Comparison of ENCODE assay signal across 23 cellular contexts in genomic region chr21:38848187-38848609, GRCh38. TPM values are rescaled to one million over a fixed set of nuclear protein-coding genes. Genes with fewer than 3 reads are reported as not detected.
A peak's percentile ranks its signal among the peaks of the same experiment; 100 is the strongest.
DNase-seq lines count a peak whose midpoint lies in the region; ATAC-seq and TF ChIP-seq lines count a peak whose summit lies in the region.
"Had no signal": no experiment of that assay in that cellular context is flagged by ENCODE, and none has a peak within 500 bp of the region (broad histone marks: within the 10 kb centered on the region; RNA-seq: fewer than 3 reads in every experiment).

No MANE protein-coding gene starts in this region.

- POLR2A ChIA-PET in activated CD8-positive, alpha-beta T cell treated with anti-CD3 and anti-CD28 coated beads, Interleukin-2, amount 10 ng/mL, durations not matched to agents 7 days and 5 days (lab: Charles Lee): no interaction called here

- H3K4me3 ChIP-seq in GM23248 (no peak overlapping the region), cardiac fibroblast (replicated peaks in 1 of 2; ENCODE audit: low read depth in 2 of 2, low read length in 2 of 2) (no peak overlapping the region), psoas muscle (no peak overlapping the region)
- H3K4me3 ChIP-seq: GM12878, skin epidermis had no signal

- no peaks in the 10 kb centered on the region for H3K36me3 ChIP-seq in GM23248 (ENCODE audit: low read depth)
- H3K36me3 ChIP-seq in psoas muscle (ENCODE audit: insufficient read depth in 1 of 2, low read depth in 1 of 2): no peaks in the 10 kb centered on the region

- WGBS in GM23248 (ENCODE audit: low coverage in 1 of 2, low lambda C conversion rate in 2 of 2, missing lambda C conversion rate in 2 of 2), 2 experiments: 47% methylated on average over 7 of the region's 7 CpGs
- 58 to 66% (median 59%) methylated on average over 7 of the region's 7 CpGs for WGBS in psoas muscle, 3 donors

- H3K27ac Mint-ChIP-seq in activated T-helper 17 cell treated with anti-CD3 and anti-CD28 coated beads, Interleukin-2, amount 50 U/mL, for 72 hours: no peak overlapping the region
- H3K27ac Mint-ChIP-seq in activated CD8-positive, alpha-beta T cell treated with anti-CD3 and anti-CD28 coated beads, Interleukin-2, amount 10 ng/mL, durations not matched to agents 7 days and 5 days: no peak overlapping the region
- H3K27ac Mint-ChIP-seq: activated B cell treated with CpG ODN at 0.5 μM for 24 hours; activated naive CD8-positive, alpha-beta T cell treated with anti-CD3 and anti-CD28 coated beads, Interleukin-2, amount 10 ng/mL, durations not matched to agents 7 days and 5 days; activated T-helper 1 cell treated with anti-CD3 and anti-CD28 coated beads, Interleukin-12 subunit alpha, Interleukin-12 subunit beta, Interleukin-2, Interleukin-4 antibody, amounts not matched to agents 30 ng/mL and 10 ng/mL and 1 ng/mL, durations not matched to agents 14 hours and 24 hours and 36 hours; T-helper 17 cell had no signal

- DNase-seq in GM23248 (peak; percentile 9), cardiac fibroblast (ENCODE audit: low read depth in 2 of 2) (peak; percentile 74 to 95), left cardiac atrium (peak; percentile 43), psoas muscle (no peak), KBM-7 (no peak), DMS114 treated with DMSO at 0.1 percent for 48 hours (lab: John Stamatoyannopoulos, UW; ENCODE audit: unreplicated experiment) (no peak)
- no peak for DNase-seq in activated CD8-positive, alpha-beta T cell treated with anti-CD3 and anti-CD28 coated beads, Interleukin-2, amount 10 ng/mL, durations not matched to agents 7 days and 5 days
- DNase-seq: activated B cell treated with CpG ODN at 0.5 μM for 24 hours; activated CD8-positive, alpha-beta memory T cell treated with anti-CD3 and anti-CD28 coated beads for 24 hours; activated naive CD8-positive, alpha-beta T cell treated with anti-CD3 and anti-CD28 coated beads, Interleukin-2, amount 10 ng/mL, durations not matched to agents 7 days and 5 days; Caco-2; GDM1; NCI-H1105; NCI-H524; occipital lobe; SHP77 treated with DMSO at 0.1 percent for 48 hours; stimulated activated CD4-positive, alpha-beta T cell treated with anti-CD3 and anti-CD28 coated beads, Interleukin-4, amount 100 ng/mL, for 24 hours; T-helper 17 cell had no signal

- no peak for TF ChIP-seq CTCF in cardiac fibroblast (IDR thresholded peaks at IDR 0.05; ENCODE audit: low read depth, low read length)
- no peak for TF ChIP-seq CTCF in psoas muscle (IDR thresholded peaks at IDR 0.05)

- H3K27me3 Mint-ChIP-seq in activated T-helper 17 cell treated with anti-CD3 and anti-CD28 coated beads, Interleukin-2, amount 50 U/mL, for 72 hours: peaks cover 11% of the 10 kb centered on the region
- H3K27me3 Mint-ChIP-seq in activated CD8-positive, alpha-beta T cell treated with anti-CD3 and anti-CD28 coated beads, Interleukin-2, amount 10 ng/mL, durations not matched to agents 7 days and 5 days (ENCODE audit: low read depth): no peaks in the 10 kb centered on the region

- no peak overlapping the region for H2AFZ ChIP-seq in GM23248

- H3K9ac ChIP-seq in GM23248: no peak overlapping the region

- no peak overlapping the region for H3K4me3 Mint-ChIP-seq in activated T-helper 17 cell treated with anti-CD3 and anti-CD28 coated beads, Interleukin-2, amount 50 U/mL, for 72 hours
- H3K4me3 Mint-ChIP-seq in activated CD8-positive, alpha-beta T cell treated with anti-CD3 and anti-CD28 coated beads, Interleukin-2, amount 10 ng/mL, durations not matched to agents 7 days and 5 days: no peak overlapping the region
- H3K4me3 Mint-ChIP-seq: activated B cell treated with CpG ODN at 0.5 μM for 24 hours; activated naive CD8-positive, alpha-beta T cell treated with anti-CD3 and anti-CD28 coated beads, Interleukin-2, amount 10 ng/mL, durations not matched to agents 7 days and 5 days; activated T-helper 1 cell treated with anti-CD3 and anti-CD28 coated beads, Interleukin-12 subunit alpha, Interleukin-12 subunit beta, Interleukin-2, Interleukin-4 antibody, amounts not matched to agents 30 ng/mL and 10 ng/mL and 1 ng/mL, durations not matched to agents 14 hours and 24 hours and 36 hours; T-helper 17 cell had no signal

- peak; percentile 61 to 84 for ATAC-seq in left cardiac atrium
- ATAC-seq in psoas muscle: peak in 1 of 4 donors; percentile 33
- no peak for ATAC-seq in activated T-helper 17 cell treated with anti-CD3 and anti-CD28 coated beads, Interleukin-2, amount 50 U/mL, for 72 hours (replicated peaks)
- no peak for ATAC-seq in activated CD8-positive, alpha-beta T cell treated with anti-CD3 and anti-CD28 coated beads, Interleukin-2, amount 10 ng/mL, durations not matched to agents 7 days and 5 days
- ATAC-seq: GM12878, HCT116, T-helper 17 cell had no signal

- in situ Hi-C loops in GM23248 (cut with MboI) (no loop called here), KBM-7 (cut with MboI; ENCODE audit: low pct_unique_long_range_greater_than_20kb, low sequenced_read_pairs) (no loop called here)

- no peaks in the 10 kb centered on the region for H3K27me3 ChIP-seq in GM23248 (replicated peaks; ENCODE audit: insufficient read depth)
- H3K27me3 ChIP-seq in psoas muscle (ENCODE audit: insufficient read depth in 3 of 3, low read length in 2 of 3): no peaks in the 10 kb centered on the region

- H3K4me1 Mint-ChIP-seq in activated T-helper 17 cell treated with anti-CD3 and anti-CD28 coated beads, Interleukin-2, amount 50 U/mL, for 72 hours: no peaks in the 10 kb centered on the region
- no peaks in the 10 kb centered on the region for H3K4me1 Mint-ChIP-seq in activated CD8-positive, alpha-beta T cell treated with anti-CD3 and anti-CD28 coated beads, Interleukin-2, amount 10 ng/mL, durations not matched to agents 7 days and 5 days (ENCODE audit: low read depth)

- no peak overlapping the region for H3K27ac ChIP-seq in GM23248
- peak overlapping the region; percentile 53 for H3K27ac ChIP-seq in psoas muscle

- no peaks in the 10 kb centered on the region for H3K79me2 ChIP-seq in GM23248 (ENCODE audit: insufficient read depth)

- intact Hi-C loops in left cardiac atrium (cut with DNase I): no loop called here
- intact Hi-C loops in psoas muscle (cut with DNase I): no loop called here

- no peaks in the 10 kb centered on the region for H3K9me3 Mint-ChIP-seq in activated T-helper 17 cell treated with anti-CD3 and anti-CD28 coated beads, Interleukin-2, amount 50 U/mL, for 72 hours
- H3K9me3 Mint-ChIP-seq in activated CD8-positive, alpha-beta T cell treated with anti-CD3 and anti-CD28 coated beads, Interleukin-2, amount 10 ng/mL, durations not matched to agents 7 days and 5 days (ENCODE audit: insufficient read depth): no peaks in the 10 kb centered on the region
- H3K9me3 Mint-ChIP-seq: activated B cell treated with CpG ODN at 0.5 μM for 24 hours; activated naive CD8-positive, alpha-beta T cell treated with anti-CD3 and anti-CD28 coated beads, Interleukin-2, amount 10 ng/mL, durations not matched to agents 7 days and 5 days; activated T-helper 1 cell treated with anti-CD3 and anti-CD28 coated beads, Interleukin-12 subunit alpha, Interleukin-12 subunit beta, Interleukin-2, Interleukin-4 antibody, amounts not matched to agents 30 ng/mL and 10 ng/mL and 1 ng/mL, durations not matched to agents 14 hours and 24 hours and 36 hours had no signal

- H3K4me1 ChIP-seq in GM23248 (ENCODE audit: insufficient read depth) (peaks cover 10% of the 10 kb centered on the region), psoas muscle (peaks cover 15% of the 10 kb centered on the region)
- H3K4me1 ChIP-seq: Caco-2 had no signal

- no peaks in the 10 kb centered on the region for H3K9me2 ChIP-seq in GM23248 (ENCODE audit: insufficient read depth)

- H3F3A ChIP-seq in GM23248 (ENCODE audit: insufficient read depth): 0 out of 2 replicates have a peak, but pooled peaks cover 13% of the 10 kb centered on the region

- no peaks in the 10 kb centered on the region for H3K9me3 ChIP-seq in GM23248 (ENCODE audit: low read depth)
- H3K9me3 ChIP-seq in psoas muscle: no peaks in the 10 kb centered on the region
- H3K9me3 ChIP-seq: Caco-2 had no signal

- CTCF ChIA-PET in activated CD8-positive, alpha-beta T cell treated with anti-CD3 and anti-CD28 coated beads, Interleukin-2, amount 10 ng/mL, durations not matched to agents 7 days and 5 days (lab: Charles Lee): no interaction called here

- H4K20me1 ChIP-seq in GM23248 (ENCODE audit: insufficient read depth): no peaks in the 10 kb centered on the region

- no peak overlapping the region for H3K4me2 ChIP-seq in GM23248 (ENCODE audit: unreplicated experiment)

- no peaks in the 10 kb centered on the region for H3K36me3 Mint-ChIP-seq in activated T-helper 17 cell treated with anti-CD3 and anti-CD28 coated beads, Interleukin-2, amount 50 U/mL, for 72 hours (ENCODE audit: low read depth)
- H3K36me3 Mint-ChIP-seq in activated CD8-positive, alpha-beta T cell treated with anti-CD3 and anti-CD28 coated beads, Interleukin-2, amount 10 ng/mL, durations not matched to agents 7 days and 5 days (ENCODE audit: low read depth): no peaks in the 10 kb centered on the region
- H3K36me3 Mint-ChIP-seq: activated naive CD8-positive, alpha-beta T cell treated with anti-CD3 and anti-CD28 coated beads, Interleukin-2, amount 10 ng/mL, durations not matched to agents 7 days and 5 days had no signal

RNA-seq across cellular contexts. Expression of gene ETS2, which starts 42.5 kb away (rescaled TPM):
- total RNA-seq in GM23248 (2014; rRNA removed; shearing (Covaris generic)): 4.4 and 7.0 TPM in 2 replicates
- polyA plus RNA-seq in GM23248 (2016; fragmentation: Nextera tagmentation; extraction: Ambion mirVana): 7.3 and 7.9 TPM in 2 replicates
- 100 to 1,000 TPM in 1 of 2 donors, 10 to 100 TPM in 1; 48.7 to 114 TPM for total RNA-seq in left cardiac atrium
- total RNA-seq in psoas muscle: 100 to 1,000 TPM in 1 of 4 donors, 10 to 100 TPM in 3; 37.0 to 494 (median 96.6) TPM
- 100 to 1,000 TPM in 1 of 3 donors, 10 to 100 TPM in 2; 43.4 to 115 (median 57.8) TPM for polyA plus RNA-seq in psoas muscle
- 10 to 100 TPM; 20.5 to 41.9 TPM for total RNA-seq in activated T-helper 17 cell treated with anti-CD3 and anti-CD28 coated beads, Interleukin-2, amount 50 U/mL, for 72 hours
- total RNA-seq in activated CD8-positive, alpha-beta T cell treated with anti-CD3 and anti-CD28 coated beads, Interleukin-2, amount 10 ng/mL, durations not matched to agents 7 days and 5 days: 10 to 100 TPM; 17.0 to 20.1 TPM

Comparison
In these comparisons a context has a peak if more than half of its experiments do, and no peak if none do; other contexts are left out.
1. DNase-seq: peak in GM23248 (single experiment), cardiac fibroblast (2 of 2) and left cardiac atrium (single experiment); none in psoas muscle (0 of 2), KBM-7 (single experiment), DMS114 treated with DMSO at 0.1 percent for 48 hours (single experiment) and activated CD8-positive, alpha-beta T cell treated with anti-CD3 and anti-CD28 coated beads, Interleukin-2, amount 10 ng/mL, durations not matched to agents 7 days and 5 days (single experiment).
2. ATAC-seq: peak in left cardiac atrium (2 of 2); none in activated T-helper 17 cell treated with anti-CD3 and anti-CD28 coated beads, Interleukin-2, amount 50 U/mL, for 72 hours (single experiment) and activated CD8-positive, alpha-beta T cell treated with anti-CD3 and anti-CD28 coated beads, Interleukin-2, amount 10 ng/mL, durations not matched to agents 7 days and 5 days (single experiment).